In genomic region chr9:80792721-80793120, GRCh38 we compare ENCODE assay signal across 16 cellular contexts.
A peak's percentile ranks its signal among the peaks of the same experiment; 100 is the strongest.
DNase-seq lines count a peak whose midpoint lies in the region; TF ChIP-seq lines count a peak whose summit lies in the region.
"Had no signal": no experiment of that assay in that cellular context is flagged by ENCODE, and none has a peak within 500 bp of the region (broad histone marks: within the 10 kb centered on the region; RNA-seq: fewer than 3 reads in every experiment).

No MANE protein-coding gene starts in this region.

- H3K9me3 ChIP-seq in WERI-Rb-1 (ENCODE audit: severe bottlenecking), result no peaks in the 10 kb centered on the region
- H3K9me3 ChIP-seq in osteoblast (ENCODE audit: low read depth, low read length), result no peaks in the 10 kb centered on the region
- H3K9me3 ChIP-seq: A549, BE2C had no signal

- H3K79me2 ChIP-seq in mesendoderm (ENCODE audit: control insufficient read depth, insufficient read depth, low read length) (no peaks in the 10 kb centered on the region), osteoblast (ENCODE audit: insufficient read depth, low read length) (no peaks in the 10 kb centered on the region)

- H3K27ac ChIP-seq in mesendoderm (ENCODE audit: low read depth, low read length) (no peak overlapping the region), WERI-Rb-1 (no peak overlapping the region), osteoblast (ENCODE audit: low read depth, low read length) (no peak overlapping the region)
- H3K27ac ChIP-seq: A549, C4-2B had no signal

- H3K27me3 ChIP-seq in mesendoderm (ENCODE audit: insufficient read depth, low read length, poor library complexity), result no peaks in the 10 kb centered on the region
- H3K27me3 ChIP-seq in WERI-Rb-1 (ENCODE audit: insufficient read depth, low read depth, severe bottlenecking), result no peaks in the 10 kb centered on the region
- no peaks in the 10 kb centered on the region for H3K27me3 ChIP-seq in osteoblast (ENCODE audit: insufficient read depth, low read length)
- H3K27me3 ChIP-seq: BE2C had no signal

- no peak overlapping the region for H3K4me3 ChIP-seq in mesendoderm (ENCODE audit: low read length)
- H3K4me3 ChIP-seq in WERI-Rb-1 (ENCODE audit: low read depth, low read length), result no peak overlapping the region
- H3K4me3 ChIP-seq in osteoblast (ENCODE audit: insufficient read depth, low read length), result no peak overlapping the region
- H3K4me3 ChIP-seq: A549, GM12878 had no signal

- in situ Hi-C loops in G401 (cut with HindIII; ENCODE audit: low sequenced_read_pairs), result no loop called here

- no peak overlapping the region for H3K23ac ChIP-seq in mesendoderm (ENCODE audit: low read length)

- no peak overlapping the region for H3K4ac ChIP-seq in mesendoderm (ENCODE audit: low read depth, low read length)

- H2BK120ac ChIP-seq in mesendoderm (ENCODE audit: low read depth, low read length), result no peak overlapping the region

- H2BK5ac ChIP-seq in mesendoderm (ENCODE audit: low read length), result no peak overlapping the region

- H4K8ac ChIP-seq in mesendoderm (ENCODE audit: low read depth, low read length), result no peak overlapping the region

- no peak overlapping the region for H3K4me2 ChIP-seq in mesendoderm (ENCODE audit: low read length)
- no peak overlapping the region for H3K4me2 ChIP-seq in osteoblast (ENCODE audit: insufficient read depth, low read length)
- H3K4me2 ChIP-seq: A549 had no signal

- H4K20me1 ChIP-seq in osteoblast (ENCODE audit: insufficient read depth, low read length), result no peaks in the 10 kb centered on the region

- TF ChIP-seq CTCF in WERI-Rb-1 (IDR thresholded peaks at IDR 0.05; ENCODE audit: low read depth, low read length) (no peak), osteoblast (IDR thresholded peaks at IDR 0.05; ENCODE audit: extremely low read depth, low read depth, low read length) (no peak)

- no peak overlapping the region for H2AK5ac ChIP-seq in mesendoderm (ENCODE audit: low read length)

- peak; percentile 57 for DNase-seq in DMS 273 (lab: John Stamatoyannopoulos, UW; ENCODE audit: unreplicated experiment)
- DNase-seq in G401 (ENCODE audit: low spot score), result peak; percentile 88
- DNase-seq in cerebellum (ENCODE audit: low spot score), result peak; percentile 44
- no peak for DNase-seq in mesendoderm
- no peak for DNase-seq in WERI-Rb-1
- DNase-seq in osteoblast (ENCODE audit: insufficient read length, low spot score, missing footprints), result no peak
- no peak for DNase-seq in 8988T
- DNase-seq: BE2C; CD4-positive, alpha-beta memory T cell; COR-L47; DMS53; HCEC 1CT; HFFc6 had no signal

- H3K36me3 ChIP-seq in mesendoderm (ENCODE audit: control insufficient read depth, insufficient read depth, low read length), result no peaks in the 10 kb centered on the region
- no peaks in the 10 kb centered on the region for H3K36me3 ChIP-seq in WERI-Rb-1
- H3K36me3 ChIP-seq in osteoblast (ENCODE audit: insufficient read depth, low read length), result no peaks in the 10 kb centered on the region
- H3K36me3 ChIP-seq: BE2C had no signal

- no peak overlapping the region for H2BK15ac ChIP-seq in mesendoderm (replicated peaks; ENCODE audit: low read depth)

- H3K18ac ChIP-seq in mesendoderm (ENCODE audit: low read length), result peak overlapping the region; percentile 9

- no peak overlapping the region for H3K9ac ChIP-seq in mesendoderm (ENCODE audit: low read length)

- no peak overlapping the region for H2AFZ ChIP-seq in osteoblast (ENCODE audit: low read length)

- H4K5ac ChIP-seq in mesendoderm (ENCODE audit: low read length), result no peak overlapping the region

- WGBS in mesendoderm (ENCODE audit: extremely low coverage, insufficient coverage, low lambda C conversion rate), result no CpG with 5 or more reads among the region's 3 CpGs

- H3K79me1 ChIP-seq in mesendoderm (ENCODE audit: low read length), result no peaks in the 10 kb centered on the region

- H3K4me1 ChIP-seq in mesendoderm (ENCODE audit: control insufficient read depth, low read depth, low read length) (no peaks in the 10 kb centered on the region), osteoblast (ENCODE audit: insufficient read depth, low read length) (no peaks in the 10 kb centered on the region)
- H3K4me1 ChIP-seq: A549 had no signal

- no peak overlapping the region for H3K56ac ChIP-seq in mesendoderm (ENCODE audit: low read length)

Comparison
In these comparisons a context has a peak if more than half of its experiments do, and no peak if none do; other contexts are left out.
1. DNase-seq: peak in DMS 273 (single experiment), G401 (single experiment) and cerebellum (single experiment); none in mesendoderm (single experiment), WERI-Rb-1 (single experiment), osteoblast (single experiment) and 8988T (single experiment).